In genomic region chr5:61407706-61408105, GRCh38 we compare ENCODE assay signal across 1 cellular context.
TF ChIP-seq lines count a peak whose summit lies in the region.

No MANE protein-coding gene starts in this region.

TF ChIP-seq in WTC11, 78 proteins besides CTCF, POLR2A, EP300 and RAD21 (continued from another document):
- no peak for TF ChIP-seq ZNF425 (CRISPR knock-in tag; conservative IDR thresholded peaks at IDR 0.05)
- TF ChIP-seq ZNF416 (CRISPR knock-in tag; IDR thresholded peaks at IDR 0.05), result no peak
- TF ChIP-seq NFE2L1 (CRISPR knock-in tag; IDR thresholded peaks at IDR 0.05), result no peak
- no peak for TF ChIP-seq CBFB (CRISPR knock-in tag; IDR thresholded peaks at IDR 0.05; ENCODE audit: low read depth)
- TF ChIP-seq NR3C1 (CRISPR knock-in tag; conservative IDR thresholded peaks at IDR 0.05; ENCODE audit: low read depth), result no peak
- TF ChIP-seq, protein P1, sequence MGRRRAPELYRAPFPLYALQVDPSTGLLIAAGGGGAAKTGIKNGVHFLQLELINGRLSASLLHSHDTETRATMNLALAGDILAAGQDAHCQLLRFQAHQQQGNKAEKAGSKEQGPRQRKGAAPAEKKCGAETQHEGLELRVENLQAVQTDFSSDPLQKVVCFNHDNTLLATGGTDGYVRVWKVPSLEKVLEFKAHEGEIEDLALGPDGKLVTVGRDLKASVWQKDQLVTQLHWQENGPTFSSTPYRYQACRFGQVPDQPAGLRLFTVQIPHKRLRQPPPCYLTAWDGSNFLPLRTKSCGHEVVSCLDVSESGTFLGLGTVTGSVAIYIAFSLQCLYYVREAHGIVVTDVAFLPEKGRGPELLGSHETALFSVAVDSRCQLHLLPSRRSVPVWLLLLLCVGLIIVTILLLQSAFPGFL (CRISPR knock-in tag; IDR thresholded peaks at IDR 0.05; ENCODE audit: borderline replicate concordance), result no peak
- TF ChIP-seq TP53 (CRISPR knock-in tag; IDR thresholded peaks at IDR 0.05), result no peak
